Comparison of ENCODE assay signal across 8 cellular contexts in the genomic region with DNA sequence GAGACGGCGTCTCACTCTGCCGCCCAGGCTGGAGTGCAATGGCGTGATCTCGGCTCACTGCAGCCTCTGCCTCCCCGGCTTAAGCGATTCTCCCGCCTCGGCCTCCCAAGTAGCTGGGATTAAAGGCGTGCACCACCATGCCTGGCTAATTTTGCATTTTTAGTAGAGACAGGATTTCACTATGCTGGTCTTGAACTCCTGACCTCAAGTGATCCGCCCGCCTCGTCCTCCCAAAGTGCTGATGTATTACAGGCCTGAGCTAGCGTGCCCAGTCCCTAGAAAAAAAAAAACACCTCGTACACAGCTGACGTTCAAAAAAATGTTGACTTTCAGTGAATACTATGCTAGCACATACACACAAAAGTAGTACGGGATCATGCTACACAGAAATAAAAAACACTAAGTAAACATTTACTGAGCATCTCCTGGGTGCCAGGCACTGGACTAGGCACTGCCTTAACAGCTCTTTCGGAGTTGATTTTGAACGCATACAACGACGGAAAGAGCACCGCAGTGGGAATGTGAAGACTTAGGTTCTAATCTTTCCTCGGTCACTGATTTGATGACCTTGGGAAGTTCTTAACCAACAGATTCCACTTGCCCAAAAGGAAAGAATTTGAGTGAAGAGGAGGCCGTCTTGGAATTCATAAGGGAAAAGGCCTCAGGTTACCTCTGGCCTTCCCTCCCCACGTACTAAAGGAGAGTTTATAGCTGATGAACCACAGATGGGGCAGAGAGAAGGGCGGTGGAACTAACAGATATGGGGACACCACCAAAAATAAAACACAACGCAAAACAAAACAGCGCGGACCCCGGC. TPM values are rescaled to one million over a fixed set of nuclear protein-coding genes. Genes with fewer than 3 reads are reported as not detected.
A peak's percentile ranks its signal among the peaks of the same experiment; 100 is the strongest.
DNase-seq lines count a peak whose midpoint lies in the region; ATAC-seq and TF ChIP-seq lines count a peak whose summit lies in the region.

No MANE protein-coding gene starts in this region.

- no peak for TF ChIP-seq CTCF in breast epithelium (IDR thresholded peaks at IDR 0.05)

- no peaks in the 10 kb centered on the region for H3K9me3 Mint-ChIP-seq in memory B cell

- no peaks in the 10 kb centered on the region for H3K27me3 ChIP-seq in breast epithelium

- H3K9me3 ChIP-seq in breast epithelium: no peaks in the 10 kb centered on the region

- H3K4me1 ChIP-seq in breast epithelium (no peaks in the 10 kb centered on the region), urinary bladder (ENCODE audit: insufficient read depth) (no peaks in the 10 kb centered on the region)

- H3K27ac Mint-ChIP-seq in memory B cell: peak overlapping the region; percentile 100

- 49% methylated on average over 30 of the region's 30 CpGs for WGBS in urinary bladder

- H3K4me1 Mint-ChIP-seq in memory B cell: peaks cover 10% of the 10 kb centered on the region

- DNase-seq in DMS114 treated with DMSO at 0.1 percent for 48 hours (lab: John Stamatoyannopoulos, UW; ENCODE audit: unreplicated experiment): peak; percentile 45
- DNase-seq in M059J (ENCODE audit: low read depth): peak; percentile 35
- no peak for DNase-seq in breast epithelium (ENCODE audit: low spot score in 2 of 2)
- DNase-seq in memory B cell (ENCODE audit: low spot score in 2 of 2): peak in 1 of 2 donors; percentile 4
- no peak for DNase-seq in NCI-H2029 treated with DMSO at 0.1 percent for 48 hours (lab: John Stamatoyannopoulos, UW)

- TF ChIP-seq POLR2A in breast epithelium (IDR thresholded peaks at IDR 0.05): no peak

- H3K4me3 ChIP-seq in breast epithelium: peak overlapping the region; percentile 65 to 80 (median 78)
- H3K4me3 ChIP-seq in urinary bladder (ENCODE audit: low read depth, low read length): peak overlapping the region; percentile 75

- H3K4me3 Mint-ChIP-seq in memory B cell: peak overlapping the region; percentile 95

- H3K27ac ChIP-seq in breast epithelium (peak overlapping the region; percentile 98 to 99), urinary bladder (ENCODE audit: low read depth) (peak overlapping the region; percentile 99)

- peaks cover 9% of the 10 kb centered on the region for H3K36me3 Mint-ChIP-seq in memory B cell

- no peaks in the 10 kb centered on the region for H3K27me3 Mint-ChIP-seq in memory B cell

- no peak for ATAC-seq in memory B cell (ENCODE audit: low read depth)
- no peak for ATAC-seq in HG03280 (IDR thresholded peaks at IDR 0.05; ENCODE audit: unreplicated experiment)
- no peak for ATAC-seq in GM19395 (IDR thresholded peaks at IDR 0.05; ENCODE audit: unreplicated experiment)

- intact Hi-C loops in breast epithelium (cut with DNase I; ENCODE audit: low total_unique reads): loop anchor here (5.0 kb wide), 1 partner anchor 1067 kb away; no protein-coding TSS in a partner anchor

- H3K36me3 ChIP-seq in breast epithelium (no peaks in the 10 kb centered on the region), urinary bladder (ENCODE audit: insufficient read depth) (no peaks in the 10 kb centered on the region)

RNA-seq across cellular contexts. Expression of a gene that starts 1.1 kb away (rescaled TPM):
- total RNA-seq in M059J (2014; rRNA removed; shearing (Covaris generic)): 1.5 and 2.9 TPM in 2 replicates
- total RNA-seq in breast epithelium: 10 to 100 TPM in 2 of 3 donors, 1 to 10 TPM in 1; 5.1 to 12.6 (median 10.8) TPM
- 13.3 TPM for total RNA-seq in urinary bladder
- polyA plus RNA-seq in urinary bladder: 6.3 TPM

RNA-seq across cellular contexts. Expression of a gene that starts 50.7 kb away (rescaled TPM):
- total RNA-seq in M059J (2014; rRNA removed; shearing (Covaris generic)): 18.1 and 22.0 TPM in 2 replicates
- 10 to 100 TPM; 29.3 to 89.1 (median 56.1) TPM for total RNA-seq in breast epithelium
- total RNA-seq in urinary bladder: 28.3 TPM
- 65.2 TPM for polyA plus RNA-seq in urinary bladder

Comparison
In these comparisons a context has a peak if more than half of its experiments do, and no peak if none do; other contexts are left out.
1. DNase-seq: peak in DMS114 treated with DMSO at 0.1 percent for 48 hours (single experiment) and M059J (single experiment); none in breast epithelium (0 of 2) and NCI-H2029 treated with DMSO at 0.1 percent for 48 hours (single experiment).